7 cellular contexts compared by ENCODE assay signal in genomic region chr5:107672212-107673105, GRCh38. TPM values are rescaled to one million over a fixed set of nuclear protein-coding genes. Genes with fewer than 3 reads are reported as not detected.
DNase-seq lines count a peak whose midpoint lies in the region; ATAC-seq, FAIRE-seq and TF ChIP-seq lines count a peak whose summit lies in the region.

No MANE protein-coding gene starts in this region.

- FAIRE-seq in bronchial epithelial cell (lab: Jason Lieb, UNC), result no peak

- peaks cover 21% of the 10 kb centered on the region for H3K4me1 ChIP-seq in iPS-18a (ENCODE audit: control insufficient read depth, low read depth, low read length)

- no peak for TF ChIP-seq CTCF in bronchial epithelial cell (IDR thresholded peaks at IDR 0.05; ENCODE audit: insufficient read depth, low read length, severe bottlenecking)

- DNase-seq in GM04503 (ENCODE audit: low read depth) (peak; percentile 34), LoVo (ENCODE audit: low spot score) (peak; percentile 92), RPMI8226 (peak; percentile 54), bronchial epithelial cell (ENCODE audit: low read depth) (peak; percentile 97), retina (peak; percentile 93)

- H3K27ac ChIP-seq in iPS-18a (ENCODE audit: low read length), result no peak overlapping the region

- peak overlapping the region; percentile 70 for H3K9ac ChIP-seq in iPS-18a (ENCODE audit: low read length)

- peak overlapping the region; percentile 86 for H3K4me3 ChIP-seq in bronchial epithelial cell (ENCODE audit: low read depth, low read length)
- peak overlapping the region; percentile 84 for H3K4me3 ChIP-seq in iPS-18a (ENCODE audit: low read length)

- ATAC-seq in GM21367 (IDR thresholded peaks at IDR 0.05; ENCODE audit: unreplicated experiment), result no peak

- H3K9me3 ChIP-seq in iPS-18a (ENCODE audit: control insufficient read depth, low read depth, low read length), result no peaks in the 10 kb centered on the region

- H3K36me3 ChIP-seq in bronchial epithelial cell (ENCODE audit: control insufficient read depth, insufficient read depth, low read length), result no peaks in the 10 kb centered on the region
- no peaks in the 10 kb centered on the region for H3K36me3 ChIP-seq in iPS-18a (ENCODE audit: control insufficient read depth, low read depth, low read length)

- H3K27me3 ChIP-seq in bronchial epithelial cell (ENCODE audit: control insufficient read depth, insufficient read depth, low read length) (no peaks in the 10 kb centered on the region), iPS-18a (ENCODE audit: control insufficient read depth, insufficient read depth, low read length) (peaks cover 14% of the 10 kb centered on the region)

RNA-seq across cellular contexts. Expression of gene EFNA5, which starts 1.7 kb away (rescaled TPM):
- 3.9 and 5.9 TPM in 2 replicates for total RNA-seq in bronchial epithelial cell

Comparison
In these comparisons a context has a peak if more than half of its experiments do, and no peak if none do; other contexts are left out.
1. DNase-seq: peak in every context shown above with its lines; median percentile 97 in bronchial epithelial cell; 93 in retina; 92 in LoVo; 54 in RPMI8226; 34 in GM04503.